Comparison of ENCODE assay signal across 25 cellular contexts in genomic region chr13:48457578-48458242, GRCh38.
"Had no signal": no experiment of that assay in that cellular context is flagged by ENCODE, and none has a peak within 500 bp of the region (broad histone marks: within the 10 kb centered on the region; RNA-seq: fewer than 3 reads in every experiment).

No MANE protein-coding gene starts in this region.

- H3K36me3 ChIP-seq: uterus had no signal

- H3K4me3 ChIP-seq: esophagus squamous epithelium, left ventricle myocardium inferior, psoas muscle, sigmoid colon, skin epidermis, stomach, thoracic aorta, transverse colon, uterus had no signal

- H3K27ac Mint-ChIP-seq: naive thymus-derived CD4-positive, alpha-beta T cell; nephron progenitor cell had no signal

- FAIRE-seq: endometrium, keratinocyte had no signal

- H3K4me1 Mint-ChIP-seq: nephron progenitor cell had no signal

- DNase-seq: cortex of kidney; effector memory CD4-positive, alpha-beta T cell; esophagus squamous epithelium; foreskin keratinocyte; left cardiac atrium; left ventricle myocardium inferior; mesendoderm; naive thymus-derived CD4-positive, alpha-beta T cell; nephron progenitor cell; retina; sigmoid colon; stimulated activated CD4-positive, alpha-beta T cell treated with anti-CD3 and anti-CD28 coated beads, Interleukin-12 subunit alpha, Interleukin-12 subunit beta, amount 100 ng/mL, for 4 hours; stimulated activated naive CD4-positive, alpha-beta T cell; stomach; substantia nigra; transverse colon; uterus had no signal

- ATAC-seq: foreskin keratinocyte; left cardiac atrium; naive thymus-derived CD4-positive, alpha-beta T cell; psoas muscle had no signal

- H3K9me3 Mint-ChIP-seq: immature natural killer cell, nephron progenitor cell had no signal

- H3K9me3 ChIP-seq: esophagus squamous epithelium, left ventricle myocardium inferior, neutrophil, psoas muscle, sigmoid colon, stomach, thoracic aorta, transverse colon, uterus had no signal

- H3K27me3 Mint-ChIP-seq: naive thymus-derived CD4-positive, alpha-beta T cell had no signal

- H3K4me1 ChIP-seq: esophagus squamous epithelium, foreskin keratinocyte, left ventricle myocardium inferior, psoas muscle, sigmoid colon, stomach, transverse colon, uterus had no signal

- H3K4me3 Mint-ChIP-seq: naive thymus-derived CD4-positive, alpha-beta T cell; nephron progenitor cell had no signal

- H3K27ac ChIP-seq: epithelial cell of prostate, esophagus squamous epithelium, foreskin keratinocyte, left ventricle myocardium inferior, neutrophil, psoas muscle, sigmoid colon, skin epidermis, stomach, thoracic aorta, transverse colon, uterus had no signal

- H3K27me3 ChIP-seq: esophagus squamous epithelium, foreskin keratinocyte, neutrophil, sigmoid colon, stomach, transverse colon, uterus had no signal
